8 cellular contexts compared by ENCODE assay signal in genomic region chr2:130183500-130184373, GRCh38. TPM values are rescaled to one million over a fixed set of nuclear protein-coding genes. Genes with fewer than 3 reads are reported as not detected.
DNase-seq lines count a peak whose midpoint lies in the region; ATAC-seq and TF ChIP-seq lines count a peak whose summit lies in the region.

No MANE protein-coding gene starts in this region.

- TF ChIP-seq EP300 in neural cell (conservative IDR thresholded peaks at IDR 0.05; ENCODE audit: poor library complexity, severe bottlenecking), result no peak

- H3F3A ChIP-seq in neural cell (ENCODE audit: insufficient read depth, low read length, poor library complexity, severe bottlenecking), result no peaks in the 10 kb centered on the region

- peak overlapping the region; percentile 48 for H3K4me2 ChIP-seq in neural cell (ENCODE audit: low read length)

- POLR2A ChIA-PET in CD4-positive, alpha-beta memory T cell (lab: Charles Lee; ENCODE audit: partially characterized antibody), result no interaction called here

- ATAC-seq in GM21447 (IDR thresholded peaks at IDR 0.05; ENCODE audit: unreplicated experiment), result no peak

- no peaks in the 10 kb centered on the region for H3K27me3 Mint-ChIP-seq in CD4-positive, alpha-beta memory T cell

- no peaks in the 10 kb centered on the region for H3K36me3 ChIP-seq in CD4-positive, alpha-beta memory T cell (ENCODE audit: insufficient read depth, low read length)
- H3K36me3 ChIP-seq in NT2/D1 (ENCODE audit: insufficient read depth, insufficient read length, low read length) (peaks cover 44% of the 10 kb centered on the region), neural cell (ENCODE audit: insufficient read depth, low read length) (no peaks in the 10 kb centered on the region)

- DNase-seq in CD4-positive, alpha-beta memory T cell, result no peak
- DNase-seq in NT2/D1 (ENCODE audit: low read depth, low spot score) (no peak), ecto neural progenitor cell (ENCODE audit: low spot score) (peak; percentile 63), middle frontal gyrus (ENCODE audit: extremely low spot score, low spot score) (no peak), SKM-1 (lab: John Stamatoyannopoulos, UW; ENCODE audit: unreplicated experiment) (no peak), NCI-H2029 (lab: John Stamatoyannopoulos, UW) (no peak)

- H3K9me2 ChIP-seq in neural cell (ENCODE audit: insufficient read depth, low read length), result no peaks in the 10 kb centered on the region

- no peak for TF ChIP-seq RAD21 in neural cell (conservative IDR thresholded peaks at IDR 0.05)

- no peaks in the 10 kb centered on the region for H3K9me3 Mint-ChIP-seq in CD4-positive, alpha-beta memory T cell

- H3K27ac Mint-ChIP-seq in CD4-positive, alpha-beta memory T cell, result peak overlapping the region in 6 of 7 donors; percentile 42 to 87 (median 68)

- H3K4me1 Mint-ChIP-seq in CD4-positive, alpha-beta memory T cell, result peaks cover 4 to 40% (median 18%) of the 10 kb centered on the region in 4 donors

- intact Hi-C loops in CD4-positive, alpha-beta memory T cell (cut with micrococcal nuclease), result loop anchor here (5.0 kb wide), 2 partner anchors 614 to 924 kb away; partner anchors contain the start of gene PLEKHB2

- peaks cover 18% of the 10 kb centered on the region for H3K79me2 ChIP-seq in neural cell (replicated peaks; ENCODE audit: insufficient read depth, low read length)

- peak overlapping the region; percentile 66 to 84 (median 76) for H3K4me3 Mint-ChIP-seq in CD4-positive, alpha-beta memory T cell

- no peak for TF ChIP-seq CTCF in neural cell (IDR thresholded peaks at IDR 0.05; ENCODE audit: poor library complexity, severe bottlenecking)

- H3K36me3 Mint-ChIP-seq in CD4-positive, alpha-beta memory T cell, result peaks cover 0 to 3% of the 10 kb centered on the region in 2 donors

- H3K4me3 ChIP-seq in CD4-positive, alpha-beta memory T cell (ENCODE audit: low read length in 2 of 2), result peak overlapping the region in 1 of 2 donors; percentile 47
- H3K4me3 ChIP-seq in NT2/D1 (ENCODE audit: insufficient read length, low read depth) (no peak overlapping the region), neural cell (ENCODE audit: low read length) (peak overlapping the region; percentile 95)

- H3K27ac ChIP-seq in CD4-positive, alpha-beta memory T cell (ENCODE audit: low read depth, low read length), result peak overlapping the region; percentile 90
- H3K27ac ChIP-seq in neural cell (ENCODE audit: low read length), result peak overlapping the region; percentile 56

- H3K9me3 ChIP-seq in CD4-positive, alpha-beta memory T cell (ENCODE audit: control insufficient read depth in 1 of 2, low read length in 2 of 2), result no peaks in the 10 kb centered on the region
- H3K9me3 ChIP-seq in NT2/D1 (ENCODE audit: insufficient read depth, low read length), result no peaks in the 10 kb centered on the region
- H3K9me3 ChIP-seq in neural cell (ENCODE audit: low read length), result no peaks in the 10 kb centered on the region

- CTCF ChIA-PET in CD4-positive, alpha-beta memory T cell (lab: Charles Lee; ENCODE audit: partially characterized antibody), result no interaction called here

- H2AFZ ChIP-seq in neural cell (ENCODE audit: low read depth, low read length), result no peak overlapping the region

- H4K20me1 ChIP-seq in neural cell (ENCODE audit: insufficient read depth), result no peaks in the 10 kb centered on the region

- H3K9ac ChIP-seq in NT2/D1 (ENCODE audit: insufficient read length, low read depth), result peak overlapping the region; percentile 77
- H3K9ac ChIP-seq in neural cell (ENCODE audit: low read length), result peak overlapping the region; percentile 55

- peaks cover 28% of the 10 kb centered on the region for H3K4me1 ChIP-seq in CD4-positive, alpha-beta memory T cell (ENCODE audit: insufficient read depth, low read length)
- peaks cover 14% of the 10 kb centered on the region for H3K4me1 ChIP-seq in NT2/D1 (ENCODE audit: insufficient read depth, insufficient read length)

- no peaks in the 10 kb centered on the region for H3K27me3 ChIP-seq in CD4-positive, alpha-beta memory T cell (ENCODE audit: insufficient read depth, low read length)
- H3K27me3 ChIP-seq in NT2/D1 (ENCODE audit: insufficient read depth, insufficient read length) (no peaks in the 10 kb centered on the region), neural cell (ENCODE audit: insufficient read depth, low read depth, low read length) (no peaks in the 10 kb centered on the region)

TF ChIP-seq in neural cell, 6 proteins besides CTCF, POLR2A, EP300 and RAD21:
- TF ChIP-seq TAF1 (IDR thresholded peaks at IDR 0.05; ENCODE audit: low read depth) (no peak), SMC3 (conservative IDR thresholded peaks at IDR 0.05; ENCODE audit: poor library complexity) (no peak), MXI1 (conservative IDR thresholded peaks at IDR 0.05; ENCODE audit: poor library complexity, severe bottlenecking) (no peak)

RNA-seq across cellular contexts. Expression of gene MZT2B, which starts 1.7 kb away (rescaled TPM):
- total RNA-seq in CD4-positive, alpha-beta memory T cell, result 100 to 1,000 TPM; 205 to 207 TPM
- polyA plus RNA-seq in CD4-positive, alpha-beta memory T cell, result 100 to 1,000 TPM; 184 to 199 TPM
- 255 and 257 TPM in 2 replicates for polyA plus RNA-seq in neural cell
- polyA minus RNA-seq in neural cell, result 68.1 and 84.2 TPM in 2 replicates

RNA-seq across cellular contexts. Expression of gene SMPD4, which starts 2.3 kb away (rescaled TPM):
- 10 to 100 TPM; 48.8 to 51.5 TPM for total RNA-seq in CD4-positive, alpha-beta memory T cell
- 10 to 100 TPM; 26.1 to 41.4 TPM for polyA plus RNA-seq in CD4-positive, alpha-beta memory T cell
- 40.6 and 56.1 TPM in 2 replicates for polyA plus RNA-seq in neural cell
- 29.3 and 31.2 TPM in 2 replicates for polyA minus RNA-seq in neural cell

RNA-seq across cellular contexts. Expression of gene TUBA3E, which starts 14.5 kb away (rescaled TPM):
- not detected for total RNA-seq in CD4-positive, alpha-beta memory T cell
- not detected for polyA plus RNA-seq in CD4-positive, alpha-beta memory T cell
- polyA plus RNA-seq in neural cell, result not detected in 2 replicates
- not detected in 2 replicates for polyA minus RNA-seq in neural cell

RNA-seq across cellular contexts. Expression of gene CCDC74B, which starts 38.8 kb away (rescaled TPM):
- under 1 TPM; 0.12 to 0.30 TPM for total RNA-seq in CD4-positive, alpha-beta memory T cell
- polyA plus RNA-seq in CD4-positive, alpha-beta memory T cell, result not detected
- polyA plus RNA-seq in neural cell, result 22.8 and 24.2 TPM in 2 replicates
- polyA minus RNA-seq in neural cell, result 7.8 and 9.6 TPM in 2 replicates

RNA-seq across cellular contexts. Expression of gene POTEF, which starts 54.7 kb away (rescaled TPM):
- total RNA-seq in CD4-positive, alpha-beta memory T cell, result not detected
- under 1 TPM in 1 of 2 donors, not detected in 1; 0.16 TPM for polyA plus RNA-seq in CD4-positive, alpha-beta memory T cell
- polyA plus RNA-seq in neural cell, result 1.0 and 2.3 TPM in 2 replicates
- polyA minus RNA-seq in neural cell, result 33.6 and 37.7 TPM in 2 replicates
